ENCODE assay signal across 12 cellular contexts in the genomic region with DNA sequence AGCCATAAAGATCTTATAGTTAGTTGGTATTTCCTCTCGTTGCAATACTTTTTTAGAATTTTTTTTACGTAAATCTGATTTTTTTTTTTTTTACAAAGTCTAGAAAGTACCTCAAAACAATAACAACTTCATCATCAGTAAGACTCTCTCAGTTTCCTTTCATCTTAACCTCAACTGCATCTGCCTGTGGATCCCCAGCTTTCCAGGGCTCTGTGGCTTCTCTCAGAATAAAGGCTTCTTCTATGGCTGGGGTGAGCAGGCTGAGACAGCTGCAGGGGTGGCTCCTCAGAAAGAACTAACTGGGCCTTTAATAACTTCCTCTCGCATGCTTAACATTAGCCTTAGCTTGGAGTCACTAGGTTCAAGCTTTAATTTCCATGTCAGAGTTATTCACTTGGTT. TPM values are rescaled to one million over a fixed set of nuclear protein-coding genes. Genes with fewer than 3 reads are reported as not detected.
DNase-seq lines count a peak whose midpoint lies in the region.
"Had no signal": no experiment of that assay in that cellular context is flagged by ENCODE, and none has a peak within 500 bp of the region (broad histone marks: within the 10 kb centered on the region; RNA-seq: fewer than 3 reads in every experiment).

No MANE protein-coding gene starts in this region.

- H3K4me1 ChIP-seq in SJCRH30: no peaks in the 10 kb centered on the region

- no peak overlapping the region for H3K27ac ChIP-seq in SJCRH30
- H3K27ac ChIP-seq: KMS-11, vagina had no signal

- no peak overlapping the region for H3K4me3 ChIP-seq in SJCRH30
- H3K4me3 ChIP-seq: vagina had no signal

- peaks cover 4% of the 10 kb centered on the region for H3K9me3 ChIP-seq in SJCRH30 (replicated peaks)
- H3K9me3 ChIP-seq: vagina had no signal

- H3K36me3 ChIP-seq in SJCRH30: peaks cover 56% of the 10 kb centered on the region
- H3K36me3 ChIP-seq: vagina had no signal

- H3K27me3 ChIP-seq in SJCRH30: no peaks in the 10 kb centered on the region
- H3K27me3 ChIP-seq: vagina had no signal

- peak; percentile 1 to 26 (median 16) for DNase-seq in activated CD4-positive, CD25-positive, alpha-beta regulatory T cell (lab: John Stamatoyannopoulos, UW)
- DNase-seq in activated T-helper 1 cell treated with anti-CD3 and anti-CD28 coated beads, Interleukin-2, amount 50 U/mL, for 16 hours (ENCODE audit: low read depth in 1 of 2, low spot score in 1 of 2): peak; percentile 13 to 15
- DNase-seq in myocyte (ENCODE audit: low read depth) (peak; percentile 58), Ammon's horn (ENCODE audit: low spot score) (no peak), SJCRH30 (no peak), NCI-H748 (lab: John Stamatoyannopoulos, UW; ENCODE audit: unreplicated experiment) (no peak)
- DNase-seq in stimulated activated naive CD4-positive, alpha-beta T cell treated with Interleukin-2 at 50 U/mL for 16 hours (lab: John Stamatoyannopoulos, UW): peak; percentile 43
- DNase-seq: DMS153, NCI-H2171, nephron progenitor cell had no signal

RNA-seq across cellular contexts. Expression of a gene that starts 4.2 kb away (rescaled TPM):
- 15.2 and 22.1 TPM in 2 replicates for total RNA-seq in myocyte
- polyA plus RNA-seq in myocyte (2012): 7.3 TPM
- total RNA-seq in SJCRH30 (2014; rRNA removed; shearing (Covaris generic)): 23.6 and 31.6 TPM in 2 replicates

RNA-seq across cellular contexts. Expression of a gene that starts 48.3 kb away (rescaled TPM):
- total RNA-seq in myocyte: 12.9 and 13.7 TPM in 2 replicates
- polyA plus RNA-seq in myocyte (2012): 1.8 TPM
- 24.7 and 27.9 TPM in 2 replicates for total RNA-seq in SJCRH30 (2014; rRNA removed; shearing (Covaris generic))

Comparison
In these comparisons a context has a peak if more than half of its experiments do, and no peak if none do; other contexts are left out.
1. DNase-seq: peak in activated CD4-positive, CD25-positive, alpha-beta regulatory T cell (4 of 4), activated T-helper 1 cell treated with anti-CD3 and anti-CD28 coated beads, Interleukin-2, amount 50 U/mL, for 16 hours (2 of 2), myocyte (single experiment) and stimulated activated naive CD4-positive, alpha-beta T cell treated with Interleukin-2 at 50 U/mL for 16 hours (single experiment); none in Ammon's horn (single experiment), SJCRH30 (0 of 2) and NCI-H748 (single experiment).